ENCODE assay signal across 9 cellular contexts in genomic region chr15:36805278-36805677, GRCh38.
"Had no signal": no experiment of that assay in that cellular context is flagged by ENCODE, and none has a peak within 500 bp of the region (broad histone marks: within the 10 kb centered on the region; RNA-seq: fewer than 3 reads in every experiment).

No MANE protein-coding gene starts in this region.

- DNase-seq: H9, HCEC 1CT, IMR-90, KG1 had no signal

- H3K27ac Mint-ChIP-seq: GM23338, H9 had no signal

- H3K4me3 Mint-ChIP-seq: GM23338, H9 had no signal

- ATAC-seq: GM23338, K562 had no signal

- H3K4me2 ChIP-seq: GM23338 had no signal

- H3K4me3 ChIP-seq: GM23338, K562 had no signal

- H3K9me3 Mint-ChIP-seq: GM23338, H9 had no signal

- H2AFZ ChIP-seq: GM23338 had no signal

- FAIRE-seq: H1, H54, HTR-8/SVneo, K562 had no signal
